ENCODE assay signal across 9 cellular contexts in the genomic region with DNA sequence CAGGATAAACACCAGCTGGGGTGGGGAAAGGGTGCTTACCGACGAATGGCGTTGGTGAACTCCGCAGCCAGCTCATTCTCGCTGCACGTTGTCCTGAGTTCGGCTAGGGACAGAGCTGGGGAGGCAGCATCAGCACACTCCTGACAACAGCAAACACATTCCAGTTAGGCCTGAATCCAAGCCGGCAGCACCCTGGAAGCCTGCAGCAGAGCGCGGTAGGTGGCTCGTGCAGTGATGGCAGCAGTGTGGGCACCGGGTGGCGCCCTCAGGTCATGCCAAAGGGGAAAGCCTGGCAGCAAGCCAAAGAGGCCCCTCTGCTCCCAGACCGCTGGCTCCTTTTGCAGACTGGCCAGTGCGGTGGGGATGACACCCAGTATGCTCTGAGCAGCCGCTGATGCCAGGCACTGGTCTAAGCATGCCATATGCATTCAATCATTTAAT.
DNase-seq lines count a peak whose midpoint lies in the region; ATAC-seq lines count a peak whose summit lies in the region.
"Had no signal": no experiment of that assay in that cellular context is flagged by ENCODE, and none has a peak within 500 bp of the region (broad histone marks: within the 10 kb centered on the region; RNA-seq: fewer than 3 reads in every experiment).

No MANE protein-coding gene starts in this region.

- H3K27ac Mint-ChIP-seq in T-helper 2 cell treated with Interferon-gamma antibody and Interleukin-4, amounts not matched to agents 5 μg/mL and 100 μg/mL, for 36 hours: no peak overlapping the region

- no peaks in the 10 kb centered on the region for H3K27me3 ChIP-seq in SJSA1 (replicated peaks)
- H3K27me3 ChIP-seq: sigmoid colon had no signal

- H3K36me3 Mint-ChIP-seq in T-helper 2 cell treated with Interferon-gamma antibody and Interleukin-4, amounts not matched to agents 5 μg/mL and 100 μg/mL, for 36 hours (ENCODE audit: low read depth): no peaks in the 10 kb centered on the region

- peak; percentile 26 for DNase-seq in NCI-H82 (lab: John Stamatoyannopoulos, UW)
- no peak for DNase-seq in NCI-H82 treated with DMSO at 0.1 percent for 48 hours (lab: John Stamatoyannopoulos, UW; ENCODE audit: unreplicated experiment)
- DNase-seq in SJSA1 (ENCODE audit: low read depth in 1 of 2, low spot score in 2 of 2): peak; percentile 23 to 69
- DNase-seq in Right ventricle myocardium inferior (ENCODE audit: missing footprints): peak; percentile 82
- peak; percentile 61 for DNase-seq in stimulated activated CD8-positive, alpha-beta memory T cell treated with anti-CD3 and anti-CD28 coated beads, Interleukin-4, amount 100 ng/mL, for 48 hours
- DNase-seq in G401 (ENCODE audit: low spot score): no peak
- no peak for DNase-seq in T-helper 2 cell treated with Interferon-gamma antibody and Interleukin-4, amounts not matched to agents 5 μg/mL and 100 μg/mL, for 36 hours (ENCODE audit: low spot score)
- DNase-seq in germinal center (ENCODE audit: low spot score): no peak
- DNase-seq: sigmoid colon had no signal

- H3K4me3 ChIP-seq in SJSA1: no peak overlapping the region
- H3K4me3 ChIP-seq: sigmoid colon had no signal

- in situ Hi-C loops in G401 (cut with HindIII; ENCODE audit: low sequenced_read_pairs): no loop called here

- H3K9me3 ChIP-seq in SJSA1 (replicated peaks): no peaks in the 10 kb centered on the region
- H3K9me3 ChIP-seq: sigmoid colon had no signal

- no peaks in the 10 kb centered on the region for H3K9me3 Mint-ChIP-seq in T-helper 2 cell treated with Interferon-gamma antibody and Interleukin-4, amounts not matched to agents 5 μg/mL and 100 μg/mL, for 36 hours

- peaks cover 9% of the 10 kb centered on the region for H3K4me1 Mint-ChIP-seq in T-helper 2 cell treated with Interferon-gamma antibody and Interleukin-4, amounts not matched to agents 5 μg/mL and 100 μg/mL, for 36 hours (ENCODE audit: low read depth)

- ATAC-seq in Right ventricle myocardium inferior: peak; percentile 90

- peaks cover 13% of the 10 kb centered on the region for H3K36me3 ChIP-seq in SJSA1
- H3K36me3 ChIP-seq: sigmoid colon had no signal

- peaks cover 32% of the 10 kb centered on the region for H3K4me1 ChIP-seq in SJSA1 (replicated peaks)

- intact Hi-C loops in Right ventricle myocardium inferior (cut with DNase I): loop anchor here (5.0 kb wide), 2 partner anchors 44 to 284 kb away; no protein-coding TSS in a partner anchor

- H3K4me3 Mint-ChIP-seq in T-helper 2 cell treated with Interferon-gamma antibody and Interleukin-4, amounts not matched to agents 5 μg/mL and 100 μg/mL, for 36 hours: no peak overlapping the region

- no peak overlapping the region for H3K27ac ChIP-seq in SJSA1

- H3K27me3 Mint-ChIP-seq in T-helper 2 cell treated with Interferon-gamma antibody and Interleukin-4, amounts not matched to agents 5 μg/mL and 100 μg/mL, for 36 hours (ENCODE audit: low read depth): no peaks in the 10 kb centered on the region

Comparison
In these comparisons a context has a peak if more than half of its experiments do, and no peak if none do; other contexts are left out.
1. DNase-seq: peak in NCI-H82 (single experiment), SJSA1 (2 of 2), Right ventricle myocardium inferior (single experiment) and stimulated activated CD8-positive, alpha-beta memory T cell treated with anti-CD3 and anti-CD28 coated beads, Interleukin-4, amount 100 ng/mL, for 48 hours (single experiment); none in NCI-H82 treated with DMSO at 0.1 percent for 48 hours (single experiment), G401 (single experiment), T-helper 2 cell treated with Interferon-gamma antibody and Interleukin-4, amounts not matched to agents 5 μg/mL and 100 μg/mL, for 36 hours (single experiment) and germinal center (single experiment).